13 cellular contexts compared by ENCODE assay signal in the genomic region with DNA sequence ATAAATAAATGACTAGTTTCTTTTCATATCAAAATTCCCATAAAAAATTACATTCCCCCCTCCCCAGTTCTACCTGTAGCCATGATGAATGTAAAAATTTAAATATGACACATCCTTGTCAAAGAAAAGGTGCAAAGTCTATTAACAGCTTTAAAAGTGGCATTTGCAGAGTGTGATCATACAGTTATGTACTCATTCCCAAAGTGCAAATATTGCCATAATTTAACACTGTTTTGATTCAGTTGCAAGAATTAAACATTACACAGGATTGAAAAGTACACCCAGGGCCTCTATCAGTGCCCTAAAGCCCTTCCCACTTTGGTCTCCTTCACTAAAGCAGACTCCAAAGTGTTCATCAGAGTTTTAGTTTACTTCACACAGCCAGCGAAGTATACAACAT.
"Had no signal": no experiment of that assay in that cellular context is flagged by ENCODE, and none has a peak within 500 bp of the region (broad histone marks: within the 10 kb centered on the region; RNA-seq: fewer than 3 reads in every experiment).

No MANE protein-coding gene starts in this region.

- DNase-seq: activated CD8-positive, alpha-beta memory T cell treated with anti-CD3 and anti-CD28 coated beads, Interleukin-2, amount 50 U/mL, for 48 hours; kidney; stimulated activated CD4-positive, alpha-beta T cell treated with anti-CD3 and anti-CD28 coated beads, Interleukin-15, amount 100 ng/mL, for 24 hours; uterus had no signal

- H3K27ac Mint-ChIP-seq: effector memory CD8-positive, alpha-beta T cell; neural progenitor cell had no signal

- H3K9me3 ChIP-seq: adrenal gland, body of pancreas, uterus had no signal

- H3K27me3 Mint-ChIP-seq: activated CD4-positive, alpha-beta memory T cell treated with anti-CD3 and anti-CD28 coated beads, Interleukin-2, amount 10 ng/mL, durations not matched to agents 7 days and 5 days; central memory CD8-positive, alpha-beta T cell; effector memory CD8-positive, alpha-beta T cell had no signal

- FAIRE-seq: kidney had no signal

- H3K4me3 Mint-ChIP-seq: activated CD4-positive, alpha-beta memory T cell treated with anti-CD3 and anti-CD28 coated beads, Interleukin-2, amount 10 ng/mL, durations not matched to agents 7 days and 5 days; central memory CD8-positive, alpha-beta T cell; effector memory CD8-positive, alpha-beta T cell; neural progenitor cell; T-helper 2 cell treated with Interferon-gamma antibody and Interleukin-4, amounts not matched to agents 5 μg/mL and 100 μg/mL, for 36 hours had no signal

- H3K27ac ChIP-seq: adrenal gland, body of pancreas, hepatocyte, neural progenitor cell, parathyroid adenoma had no signal

- H3K9me3 Mint-ChIP-seq: activated CD4-positive, alpha-beta memory T cell treated with anti-CD3 and anti-CD28 coated beads, Interleukin-2, amount 10 ng/mL, durations not matched to agents 7 days and 5 days; central memory CD8-positive, alpha-beta T cell; effector memory CD8-positive, alpha-beta T cell; neural progenitor cell; T-helper 2 cell treated with Interferon-gamma antibody and Interleukin-4, amounts not matched to agents 5 μg/mL and 100 μg/mL, for 36 hours had no signal

- H3K27me3 ChIP-seq: adrenal gland, body of pancreas, hepatocyte, neural progenitor cell, uterus had no signal
